In the genomic region with DNA sequence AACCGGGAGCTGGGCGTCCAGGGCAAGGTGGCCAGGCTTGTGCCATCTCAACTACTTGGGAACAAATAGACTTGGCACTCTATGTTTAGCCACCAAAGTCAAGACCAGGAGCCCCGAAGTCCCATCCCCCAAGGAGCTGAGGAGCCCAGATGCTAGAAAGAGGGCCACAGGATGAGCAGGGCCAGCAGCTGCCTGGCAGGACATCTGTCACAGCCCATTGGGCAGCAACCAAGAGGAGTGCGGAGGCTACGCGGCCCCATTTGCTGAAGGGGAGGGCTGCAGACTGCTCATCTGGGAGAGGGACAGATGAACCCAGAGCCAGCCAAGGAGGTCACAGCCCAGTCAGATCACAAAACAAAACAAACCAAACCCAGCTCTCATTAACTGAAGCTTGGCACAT, we compare ENCODE assay signal across 24 cellular contexts. TPM values are rescaled to one million over a fixed set of nuclear protein-coding genes. Genes with fewer than 3 reads are reported as not detected.
DNase-seq lines count a peak whose midpoint lies in the region; ATAC-seq, FAIRE-seq and TF ChIP-seq lines count a peak whose summit lies in the region.
"Had no signal": no experiment of that assay in that cellular context is flagged by ENCODE, and none has a peak within 500 bp of the region (broad histone marks: within the 10 kb centered on the region; RNA-seq: fewer than 3 reads in every experiment).

No MANE protein-coding gene starts in this region.

- CTCF ChIA-PET in HepG2 (lab: Yijun Ruan, JAX; ENCODE audit: low intra/inter-chr PET ratio, low total read pairs), result no interaction called here

- H3K9me3 ChIP-seq in HepG2 (ENCODE audit: low read length), result no peaks in the 10 kb centered on the region
- H3K9me3 ChIP-seq: body of pancreas, Peyer's patch, suprapubic skin had no signal

- intact Hi-C loops in cardiac septum (cut with DNase I) (no loop called here), Right ventricle myocardium inferior (cut with DNase I) (no loop called here), HepG2 (cut with micrococcal nuclease; ENCODE audit: unreplicated experiment) (no loop called here)

- ATAC-seq in Right ventricle myocardium inferior (no peak), HepG2 (peak; percentile 58)
- ATAC-seq: activated T-cell treated with anti-CD3 and anti-CD28 coated beads, Interleukin-2, amount 50 U/mL, for 4 hours; stimulated activated effector memory CD8-positive, alpha-beta T cell treated with anti-CD3 and anti-CD28 coated beads, Interleukin-12 subunit alpha, Interleukin-12 subunit beta, amount 100 ng/mL, for 72 hours had no signal

- H3K9ac ChIP-seq in HepG2 (ENCODE audit: insufficient read depth, low read depth, low read length), result no peak overlapping the region
- H3K9ac ChIP-seq: KMS-11 had no signal

- TF ChIP-seq EP300 in HepG2 (IDR thresholded peaks at IDR 0.05; ENCODE audit: low read depth in 2 of 2, low read length in 2 of 2), result no peak
- TF ChIP-seq EP300 in HepG2 (CRISPR knock-in tag; IDR thresholded peaks at IDR 0.05; ENCODE audit: borderline replicate concordance), result no peak

- in situ Hi-C loops in HepG2 (cut with HindIII; ENCODE audit: extremely low pct_ligation_motif_present, low pct_unique_long_range_greater_than_20kb), result loop anchor here (25.0 kb wide), 1 partner anchor 223 kb away; no protein-coding TSS in a partner anchor

- BruUV-seq in HepG2 (replicated peaks; lab: Mats Ljungman, UMichigan), result no TSS peak

- TF ChIP-seq CTCF in HepG2 (CRISPR knock-in tag; IDR thresholded peaks at IDR 0.05), result no peak

- DNase-seq in cardiac septum (ENCODE audit: low spot score) (peak; percentile 59), Right ventricle myocardium inferior (ENCODE audit: missing footprints) (no peak), NCI-H2196 treated with DMSO at 0.1 percent for 48 hours (lab: John Stamatoyannopoulos, UW; ENCODE audit: unreplicated experiment) (peak; percentile 7), HepG2 (ENCODE audit: low spot score) (no peak), GM12891 (ENCODE audit: insufficient read length, low spot score) (no peak), AG08396 (ENCODE audit: low spot score) (no peak), NCI-H1930 (lab: John Stamatoyannopoulos, UW) (no peak), NCI-H2107 (lab: John Stamatoyannopoulos, UW) (no peak)
- DNase-seq: activated CD4-positive, alpha-beta T cell treated with anti-CD3 and anti-CD28 coated beads for 48 hours; activated T-cell treated with anti-CD3 and anti-CD28 coated beads, Interleukin-2, amount 50 U/mL, for 4 hours; NCI-H187; stimulated activated CD4-positive, alpha-beta T cell treated with anti-CD3 and anti-CD28 coated beads, Interleukin-2, amount 100 ng/mL, for 48 hours had no signal

- H3K27me3 ChIP-seq in HepG2 (ENCODE audit: control insufficient read depth in 1 of 2, insufficient read depth in 2 of 2, low read length in 2 of 2), result 0 out of 5 replicates have a peak, but pooled peaks cover 0 to 3% of the 10 kb centered on the region in 2 experiments
- H3K27me3 ChIP-seq: body of pancreas, Peyer's patch, suprapubic skin had no signal

- POLR2A ChIA-PET in HepG2 (lab: Yijun Ruan, JAX), result interaction anchor here (1.1 kb wide), 1 partner anchor 56 kb away, joined by 3 read pairs; a partner anchor contains a TSS

- H2AFZ ChIP-seq in HepG2 (ENCODE audit: low read length), result no peak overlapping the region

- no peaks in the 10 kb centered on the region for H3K36me3 ChIP-seq in HepG2 (replicated peaks in 1 of 2; ENCODE audit: control insufficient read depth in 1 of 2, insufficient read depth in 2 of 2, low read length in 2 of 2)
- H3K36me3 ChIP-seq: Peyer's patch, suprapubic skin had no signal

- no peak for TF ChIP-seq RAD21 in HepG2 (CRISPR knock-in tag; IDR thresholded peaks at IDR 0.05)

- no peak overlapping the region; a peak in 1 of 6 replicates for H3K4me3 ChIP-seq in HepG2 (replicated peaks in 1 of 3; ENCODE audit: insufficient read depth in 1 of 3, low read depth in 2 of 3, low read length in 3 of 3)
- H3K4me3 ChIP-seq: body of pancreas, Peyer's patch, smooth muscle cell, suprapubic skin had no signal

- no peak for FAIRE-seq in HepG2 (lab: Jason Lieb, UNC)
- no peak for FAIRE-seq in GM12891 (lab: Jason Lieb, UNC)
- FAIRE-seq: D721Med, H1, kidney, urothelium cell line had no signal

- no peaks in the 10 kb centered on the region for H4K20me1 ChIP-seq in HepG2 (ENCODE audit: insufficient read depth, low read length)

- no peak for TF ChIP-seq POLR2A in HepG2 (IDR thresholded peaks at IDR 0.05; ENCODE audit: insufficient read depth in 1 of 2, low read depth in 2 of 2, low read length in 2 of 2)
- TF ChIP-seq POLR2A in GM12891 (IDR thresholded peaks at IDR 0.05; ENCODE audit: low read depth, low read length), result no peak

- no peaks in the 10 kb centered on the region for H3K79me2 ChIP-seq in HepG2 (ENCODE audit: insufficient read depth, low read length)

- peaks cover 14% of the 10 kb centered on the region for H3K4me1 ChIP-seq in HepG2 (ENCODE audit: insufficient read depth, low read length)
- H3K4me1 ChIP-seq: body of pancreas, Peyer's patch had no signal

- no peak overlapping the region for H3K27ac ChIP-seq in HepG2 (ENCODE audit: extremely low read length, insufficient read depth, low read length)
- H3K27ac ChIP-seq: body of pancreas, KMS-11, Peyer's patch, suprapubic skin had no signal

- 0% methylated on average over 2 of the region's 6 CpGs for WGBS in HepG2 (ENCODE audit: low lambda C conversion rate)

- H3K4me2 ChIP-seq in HepG2 (ENCODE audit: low read depth, low read length), result peak overlapping the region; percentile 47; the same call in 1 of the 2 replicates
- H3K4me2 ChIP-seq: KMS-11, smooth muscle cell had no signal

RNA-seq across cellular contexts. Expression of a gene that starts 22.9 kb away (rescaled TPM):
- total RNA-seq in cardiac septum, result not detected
- 0.41 TPM for total RNA-seq in Right ventricle myocardium inferior
- 0.62 and 1.0 TPM in 2 replicates for total RNA-seq in HepG2 (2016; rRNA removed; fragmentation: Illumina TruSeq; extraction: Trizol)
- 0.18 TPM in 1 of 2 replicates, not detected in the other for total RNA-seq in HepG2 (2016; cell fraction: cytosol; rRNA removed; fragmentation: Illumina TruSeq; extraction: Trizol; ENCODE audit: low read depth)
- 0.51 and 0.69 TPM in 2 replicates for total RNA-seq in HepG2 (2016; cell fraction: insoluble cytoplasmic fraction; rRNA removed; fragmentation: Illumina TruSeq; extraction: Trizol)
- total RNA-seq in HepG2 (2016; cell fraction: membrane; rRNA removed; fragmentation: Illumina TruSeq; extraction: Trizol), result 0.43 and 0.45 TPM in 2 replicates
- total RNA-seq in HepG2 (2016; cell fraction: nucleus; rRNA removed; fragmentation: Illumina TruSeq; extraction: Trizol), result 0.38 and 0.65 TPM in 2 replicates
- polyA plus RNA-seq in HepG2 (2011; rRNA removed), result 1.3 and 2.1 TPM in 2 replicates
- polyA plus RNA-seq in HepG2 (2011; cell fraction: cytosol; rRNA removed), result 1.9 and 2.2 TPM in 2 replicates
- 0.82 and 1.6 TPM in 2 replicates for polyA plus RNA-seq in HepG2 (2011; cell fraction: nucleus; rRNA removed)
- polyA plus RNA-seq in HepG2 (2012), result 1.3 TPM in 2 replicates
- polyA plus RNA-seq in HepG2 (2016; cell fraction: cytosol; fragmentation: Illumina TruSeq; extraction: Trizol; ENCODE audit: low read depth), result 0.16 and 0.17 TPM in 2 replicates
- polyA plus RNA-seq in HepG2 (2016; cell fraction: insoluble cytoplasmic fraction; fragmentation: Illumina TruSeq; extraction: Trizol; ENCODE audit: low read depth), result 0.63 and 1.0 TPM in 2 replicates
- 0.47 and 0.48 TPM in 2 replicates for polyA plus RNA-seq in HepG2 (2016; cell fraction: membrane; fragmentation: Illumina TruSeq; extraction: Trizol; ENCODE audit: low read depth)
- 0.60 and 1.0 TPM in 2 replicates for polyA plus RNA-seq in HepG2 (2016; cell fraction: nucleus; fragmentation: Illumina TruSeq; extraction: Trizol; ENCODE audit: insufficient read depth, low read depth)
- polyA minus RNA-seq in HepG2 (2011; rRNA and poly(A)+ RNA removed; ENCODE audit: low replicate concordance), result 1.4 TPM in 1 of 2 replicates, not detected in the other
- polyA minus RNA-seq in HepG2 (2011; cell fraction: cytosol; rRNA and poly(A)+ RNA removed), result 0.79 and 1.1 TPM in 2 replicates
- 0.39 and 0.62 TPM in 2 replicates for polyA minus RNA-seq in HepG2 (2011; cell fraction: nucleus; rRNA and poly(A)+ RNA removed)
- polyA plus RNA-seq in GM12891 (2012; ENCODE audit: low read depth, missing spikeins), result 1.5 TPM
- total RNA-seq: glomerular endothelial cell, SK-MEL-5, smooth muscle cell had no signal
- polyA plus RNA-seq: smooth muscle cell had no signal

RNA-seq across cellular contexts. Expression of a gene that starts 42.5 kb away (rescaled TPM):
- total RNA-seq in cardiac septum, result 10.1 TPM
- 10.1 TPM for total RNA-seq in Right ventricle myocardium inferior
- total RNA-seq in HepG2 (2016; rRNA removed; fragmentation: Illumina TruSeq; extraction: Trizol), result 21.7 and 34.1 TPM in 2 replicates
- 4.2 and 4.3 TPM in 2 replicates for total RNA-seq in HepG2 (2016; cell fraction: cytosol; rRNA removed; fragmentation: Illumina TruSeq; extraction: Trizol; ENCODE audit: low read depth)
- total RNA-seq in HepG2 (2016; cell fraction: insoluble cytoplasmic fraction; rRNA removed; fragmentation: Illumina TruSeq; extraction: Trizol), result 22.6 and 30.6 TPM in 2 replicates
- 11.6 and 11.9 TPM in 2 replicates for total RNA-seq in HepG2 (2016; cell fraction: membrane; rRNA removed; fragmentation: Illumina TruSeq; extraction: Trizol)
- total RNA-seq in HepG2 (2016; cell fraction: nucleus; rRNA removed; fragmentation: Illumina TruSeq; extraction: Trizol), result 13.4 and 14.5 TPM in 2 replicates
- polyA plus RNA-seq in HepG2 (2011; rRNA removed), result 35.9 and 38.3 TPM in 2 replicates
- 35.8 and 37.3 TPM in 2 replicates for polyA plus RNA-seq in HepG2 (2011; cell fraction: cytosol; rRNA removed)
- polyA plus RNA-seq in HepG2 (2011; cell fraction: nucleus; rRNA removed), result 20.9 and 22.6 TPM in 2 replicates
- 17.4 and 20.8 TPM in 2 replicates for polyA plus RNA-seq in HepG2 (2012)
- polyA plus RNA-seq in HepG2 (2016; cell fraction: cytosol; fragmentation: Illumina TruSeq; extraction: Trizol; ENCODE audit: low read depth), result 4.8 and 6.3 TPM in 2 replicates
- polyA plus RNA-seq in HepG2 (2016; cell fraction: insoluble cytoplasmic fraction; fragmentation: Illumina TruSeq; extraction: Trizol; ENCODE audit: low read depth), result 33.9 and 37.2 TPM in 2 replicates
- 11.2 and 12.4 TPM in 2 replicates for polyA plus RNA-seq in HepG2 (2016; cell fraction: membrane; fragmentation: Illumina TruSeq; extraction: Trizol; ENCODE audit: low read depth)
- polyA plus RNA-seq in HepG2 (2016; cell fraction: nucleus; fragmentation: Illumina TruSeq; extraction: Trizol; ENCODE audit: insufficient read depth, low read depth), result 25.4 and 30.7 TPM in 2 replicates
- 52.2 and 78.0 TPM in 2 replicates for polyA minus RNA-seq in HepG2 (2011; rRNA and poly(A)+ RNA removed; ENCODE audit: low replicate concordance)
- 24.4 and 30.2 TPM in 2 replicates for polyA minus RNA-seq in HepG2 (2011; cell fraction: cytosol; rRNA and poly(A)+ RNA removed)
- polyA minus RNA-seq in HepG2 (2011; cell fraction: nucleus; rRNA and poly(A)+ RNA removed), result 10.7 and 23.0 TPM in 2 replicates
- 245 TPM for polyA plus RNA-seq in GM12891 (2012; ENCODE audit: low read depth, missing spikeins)

RNA-seq across cellular contexts. Expression of a gene that starts 56.0 kb away (rescaled TPM):
- 733 TPM for total RNA-seq in cardiac septum
- 1,140 TPM for total RNA-seq in Right ventricle myocardium inferior
- 3,547 and 3,928 TPM in 2 replicates for total RNA-seq in HepG2 (2016; rRNA removed; fragmentation: Illumina TruSeq; extraction: Trizol)
- total RNA-seq in HepG2 (2016; cell fraction: cytosol; rRNA removed; fragmentation: Illumina TruSeq; extraction: Trizol; ENCODE audit: low read depth), result 5,522 and 6,331 TPM in 2 replicates
- total RNA-seq in HepG2 (2016; cell fraction: insoluble cytoplasmic fraction; rRNA removed; fragmentation: Illumina TruSeq; extraction: Trizol), result 3,541 and 3,944 TPM in 2 replicates
- total RNA-seq in HepG2 (2016; cell fraction: membrane; rRNA removed; fragmentation: Illumina TruSeq; extraction: Trizol), result 8,253 and 8,590 TPM in 2 replicates
- 1,224 and 1,272 TPM in 2 replicates for total RNA-seq in HepG2 (2016; cell fraction: nucleus; rRNA removed; fragmentation: Illumina TruSeq; extraction: Trizol)
- polyA plus RNA-seq in HepG2 (2011; rRNA removed), result 2,024 and 2,312 TPM in 2 replicates
- 1,813 and 3,532 TPM in 2 replicates for polyA plus RNA-seq in HepG2 (2011; cell fraction: cytosol; rRNA removed)
- polyA plus RNA-seq in HepG2 (2011; cell fraction: nucleus; rRNA removed), result 603 and 692 TPM in 2 replicates
- 6,677 and 8,105 TPM in 2 replicates for polyA plus RNA-seq in HepG2 (2012)
- polyA plus RNA-seq in HepG2 (2016; cell fraction: cytosol; fragmentation: Illumina TruSeq; extraction: Trizol; ENCODE audit: low read depth), result 5,588 and 5,933 TPM in 2 replicates
- 3,018 and 3,146 TPM in 2 replicates for polyA plus RNA-seq in HepG2 (2016; cell fraction: insoluble cytoplasmic fraction; fragmentation: Illumina TruSeq; extraction: Trizol; ENCODE audit: low read depth)
- polyA plus RNA-seq in HepG2 (2016; cell fraction: membrane; fragmentation: Illumina TruSeq; extraction: Trizol; ENCODE audit: low read depth), result 6,670 and 7,089 TPM in 2 replicates
- polyA plus RNA-seq in HepG2 (2016; cell fraction: nucleus; fragmentation: Illumina TruSeq; extraction: Trizol; ENCODE audit: insufficient read depth, low read depth), result 1,707 and 1,826 TPM in 2 replicates
- 70.8 and 199 TPM in 2 replicates for polyA minus RNA-seq in HepG2 (2011; rRNA and poly(A)+ RNA removed; ENCODE audit: low replicate concordance)
- polyA minus RNA-seq in HepG2 (2011; cell fraction: cytosol; rRNA and poly(A)+ RNA removed), result 275 and 347 TPM in 2 replicates
- polyA minus RNA-seq in HepG2 (2011; cell fraction: nucleus; rRNA and poly(A)+ RNA removed), result 102 and 178 TPM in 2 replicates
- polyA plus RNA-seq in GM12891 (2012; ENCODE audit: low read depth, missing spikeins), result 9,560 TPM

Comparison
In these comparisons a context has a peak if more than half of its experiments do, and no peak if none do; other contexts are left out.
1. DNase-seq: peak in cardiac septum (single experiment) and NCI-H2196 treated with DMSO at 0.1 percent for 48 hours (single experiment); none in Right ventricle myocardium inferior (single experiment), HepG2 (single experiment), GM12891 (single experiment), AG08396 (single experiment), NCI-H1930 (0 of 2) and NCI-H2107 (single experiment).